1 cellular context compared by ENCODE assay signal in genomic region chr6:150028799-150029198, GRCh38.
TF ChIP-seq lines count a peak whose summit lies in the region.

No MANE protein-coding gene starts in this region.

TF ChIP-seq in HEK293, 187 proteins besides CTCF, POLR2A, EP300 and RAD21 (continued from another document):
- peak; percentile 64 for TF ChIP-seq KLF9 (tag by site-specific recombination; IDR thresholded peaks at IDR 0.05; ENCODE audit: low read depth)
- TF ChIP-seq ZNF623 (tag by site-specific recombination; IDR thresholded peaks at IDR 0.05) = no peak
- no peak for TF ChIP-seq ELK4 (IDR thresholded peaks at IDR 0.05; ENCODE audit: borderline replicate concordance, low read depth, low read length)
